In the genomic region with DNA sequence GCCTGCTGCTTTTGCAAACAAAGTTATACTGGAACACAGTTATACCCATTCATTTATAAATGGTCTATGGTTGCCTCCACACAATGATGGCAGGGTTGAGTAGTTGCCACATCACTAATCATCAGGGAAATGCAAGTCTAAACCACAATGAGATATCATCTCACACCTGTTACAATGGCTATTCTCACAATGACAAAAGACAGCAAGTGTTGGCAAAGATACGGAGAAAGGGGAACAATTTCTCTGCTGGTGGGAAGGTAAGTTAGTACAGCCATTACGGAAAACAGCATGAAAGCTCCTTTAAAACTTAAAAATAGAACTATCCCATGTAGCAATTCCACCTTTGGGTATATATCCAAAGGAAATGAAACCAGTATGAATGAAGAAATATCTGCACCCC, we compare ENCODE assay signal across 28 cellular contexts.
"Had no signal": no experiment of that assay in that cellular context is flagged by ENCODE, and none has a peak within 500 bp of the region (broad histone marks: within the 10 kb centered on the region; RNA-seq: fewer than 3 reads in every experiment).

No MANE protein-coding gene starts in this region.

- ATAC-seq: Panc1, Right ventricle myocardium inferior had no signal

- H3K9me3 ChIP-seq: SJSA1, SK-N-SH had no signal

- DNase-seq: MM.1S, MV-4-11, NCI-H1092, NCI-H1105, NCI-H1417 treated with DMSO at 0.1 percent for 48 hours, NCI-H1436 treated with DMSO at 0.1 percent for 48 hours, NCI-H1694 treated with DMSO at 0.1 percent for 48 hours, NCI-H187 treated with DMSO at 0.1 percent for 48 hours, NCI-H2029, NCI-H2081, NCI-H2171 treated with DMSO at 0.1 percent for 48 hours, NCI-H2227 treated with DMSO at 0.1 percent for 48 hours, NCI-H345, NCI-H446, NCI-H510A treated with DMSO at 0.1 percent for 48 hours, NCI-H524 treated with DMSO at 0.1 percent for 48 hours, NCI-H526 treated with DMSO at 0.1 percent for 48 hours, NCI-H774, PC-9, SHP77, SIG-M5, SK-N-SH, SW 1271, T-helper 1 cell had no signal

- H3K9ac ChIP-seq: SK-N-SH had no signal

- H3K27ac ChIP-seq: PC-9, RWPE1, SJSA1 had no signal

- H3K4me2 ChIP-seq: PC-9, SK-N-SH had no signal

- H3K4me3 ChIP-seq: PC-9, SJSA1 had no signal

- H3K27me3 ChIP-seq: SJSA1 had no signal

- H3K36me3 ChIP-seq: SJSA1 had no signal

- H3K4me1 ChIP-seq: SJSA1 had no signal
